Comparison of ENCODE assay signal across 23 cellular contexts in the genomic region with DNA sequence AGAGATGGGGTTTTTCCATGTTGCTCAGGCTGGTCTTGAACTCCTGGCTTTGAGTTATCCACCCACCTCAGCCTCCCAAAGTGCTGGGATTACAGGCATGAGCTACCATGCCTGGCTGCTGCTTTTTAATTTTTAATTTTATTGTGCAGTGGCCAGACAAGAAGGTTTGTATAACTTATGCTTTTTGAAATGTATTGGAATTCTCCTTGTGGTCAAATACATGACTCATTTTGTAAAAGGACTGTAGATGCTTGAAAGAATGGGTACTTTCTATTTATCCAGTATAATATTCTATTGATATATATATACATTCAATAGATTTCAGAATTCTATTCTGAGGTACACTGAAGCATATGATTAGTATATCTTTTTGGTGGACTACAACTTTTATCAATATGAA.
A peak's percentile ranks its signal among the peaks of the same experiment; 100 is the strongest.
DNase-seq lines count a peak whose midpoint lies in the region; ATAC-seq and TF ChIP-seq lines count a peak whose summit lies in the region.
"Had no signal": no experiment of that assay in that cellular context is flagged by ENCODE, and none has a peak within 500 bp of the region (broad histone marks: within the 10 kb centered on the region; RNA-seq: fewer than 3 reads in every experiment).

No MANE protein-coding gene starts in this region.

- H3K4me3 ChIP-seq in GM23248: no peak overlapping the region
- no peak overlapping the region for H3K4me3 ChIP-seq in WERI-Rb-1 (ENCODE audit: low read depth, low read length)
- H3K4me3 ChIP-seq: gastroesophageal sphincter, lower lobe of right lung, Peyer's patch, prostate gland, uterus had no signal

- H3K79me2 ChIP-seq in GM23248 (ENCODE audit: insufficient read depth): no peaks in the 10 kb centered on the region

- no peaks in the 10 kb centered on the region for H4K20me1 ChIP-seq in GM23248 (ENCODE audit: insufficient read depth)

- peaks cover 4% of the 10 kb centered on the region for H3K36me3 Mint-ChIP-seq in T-cell
- H3K36me3 Mint-ChIP-seq: activated naive CD4-positive, alpha-beta T cell treated with anti-CD3 and anti-CD28 coated beads, Interleukin-2, amount 50 U/mL, for 72 hours; brain; stimulated activated effector memory CD8-positive, alpha-beta T cell treated with anti-CD3 and anti-CD28 coated beads, Interleukin-12 subunit alpha, Interleukin-12 subunit beta, amount 100 ng/mL, for 72 hours had no signal

- H3K27ac ChIP-seq in GM23248: no peak overlapping the region
- H3K27ac ChIP-seq in WERI-Rb-1: no peak overlapping the region
- H3K27ac ChIP-seq: gastroesophageal sphincter, lower lobe of right lung, Peyer's patch, prostate gland, uterus had no signal

- no peaks in the 10 kb centered on the region for H3K27me3 Mint-ChIP-seq in T-cell

- no peaks in the 10 kb centered on the region for H3F3A ChIP-seq in GM23248 (ENCODE audit: insufficient read depth)

- H2AFZ ChIP-seq in GM23248: no peak overlapping the region

- DNase-seq in GM23248: peak; percentile 55
- peak; percentile 10 for DNase-seq in amniotic stem cell (lab: John Stamatoyannopoulos, UW)
- peak; percentile 75 for DNase-seq in fibroblast of peridontal ligament (ENCODE audit: extremely low read depth)
- peak; percentile 25 for DNase-seq in stromal cell of bone marrow (ENCODE audit: low read depth)
- DNase-seq in T-cell: no peak
- DNase-seq in WERI-Rb-1: no peak
- DNase-seq: activated CD4-positive, alpha-beta T cell treated with anti-CD3 and anti-CD28 coated beads, Interleukin-2, amount 50 U/mL, for 1 hour; DND-41; lower lobe of right lung; NCI-H1092 treated with DMSO at 0.1 percent for 48 hours; NCI-H2081; NK-92 treated with Interleukin-12 subunit alpha and Interleukin-12 subunit beta, amount 100 ng/mL, for 24 hours; Peyer's patch; stimulated activated CD4-positive, alpha-beta T cell treated with anti-CD3 and anti-CD28 coated beads, Interleukin-1b, Interleukin-23, amount 100 ng/mL, for 48 hours; uterus had no signal

- TF ChIP-seq CTCF in WERI-Rb-1 (IDR thresholded peaks at IDR 0.05; ENCODE audit: low read depth, low read length): no peak

- no peak overlapping the region for H3K9ac ChIP-seq in GM23248

- CTCF ChIA-PET in T-cell (lab: Charles Lee): no interaction called here

- H3K9me3 Mint-ChIP-seq in T-cell: peaks cover 0 to 6% (median 4%) of the 10 kb centered on the region in 3 donors
- H3K9me3 Mint-ChIP-seq: stimulated activated effector memory CD8-positive, alpha-beta T cell treated with anti-CD3 and anti-CD28 coated beads, Interleukin-12 subunit alpha, Interleukin-12 subunit beta, amount 100 ng/mL, for 72 hours had no signal

- POLR2A ChIA-PET in T-cell (lab: Charles Lee): no interaction called here

- H3K27me3 ChIP-seq in GM23248 (replicated peaks; ENCODE audit: insufficient read depth) (no peaks in the 10 kb centered on the region), WERI-Rb-1 (ENCODE audit: insufficient read depth, low read depth, severe bottlenecking) (peaks cover 3% of the 10 kb centered on the region)
- H3K27me3 ChIP-seq: gastroesophageal sphincter, Peyer's patch, uterus had no signal

- in situ Hi-C loops in GM23248 (cut with MboI): no loop called here

- H3K36me3 ChIP-seq in GM23248 (ENCODE audit: low read depth): no peaks in the 10 kb centered on the region
- H3K36me3 ChIP-seq in WERI-Rb-1: no peaks in the 10 kb centered on the region
- H3K36me3 ChIP-seq: gastroesophageal sphincter, lower lobe of right lung, Peyer's patch, prostate gland, uterus had no signal

- no peak overlapping the region for H3K27ac Mint-ChIP-seq in T-cell
- H3K27ac Mint-ChIP-seq: brain; dendritic cell treated with granulocyte-macrophage colony-stimulating factor and Interleukin-4, amounts not matched to agents 40 ng/mL and 50 ng/mL, for 4 days; stimulated activated effector memory CD8-positive, alpha-beta T cell treated with anti-CD3 and anti-CD28 coated beads, Interleukin-12 subunit alpha, Interleukin-12 subunit beta, amount 100 ng/mL, for 72 hours; T-helper 1 cell treated with Interleukin-12 subunit alpha and Interleukin-12 subunit beta and Interleukin-4 antibody, amounts not matched to agents 30 μg/mL and 1 μg/mL, for 36 hours had no signal

- no peak overlapping the region for H3K4me3 Mint-ChIP-seq in T-cell
- H3K4me3 Mint-ChIP-seq: brain; dendritic cell treated with granulocyte-macrophage colony-stimulating factor and Interleukin-4, amounts not matched to agents 40 ng/mL and 50 ng/mL, for 4 days; stimulated activated effector memory CD8-positive, alpha-beta T cell treated with anti-CD3 and anti-CD28 coated beads, Interleukin-12 subunit alpha, Interleukin-12 subunit beta, amount 100 ng/mL, for 72 hours; T-helper 1 cell treated with Interleukin-12 subunit alpha and Interleukin-12 subunit beta and Interleukin-4 antibody, amounts not matched to agents 30 μg/mL and 1 μg/mL, for 36 hours had no signal

- H3K4me2 ChIP-seq in GM23248 (ENCODE audit: unreplicated experiment): no peak overlapping the region

- H3K9me2 ChIP-seq in GM23248 (ENCODE audit: insufficient read depth): no peaks in the 10 kb centered on the region

- ATAC-seq in GM18868 (IDR thresholded peaks at IDR 0.05; ENCODE audit: unreplicated experiment) (no peak), T-cell (replicated peaks in 1 of 4) (no peak)
- ATAC-seq: activated naive CD4-positive, alpha-beta T cell treated with anti-CD3 and anti-CD28 coated beads, Interleukin-2, amount 50 U/mL, for 72 hours; gastroesophageal sphincter; lower lobe of right lung; stimulated activated effector memory CD8-positive, alpha-beta T cell treated with anti-CD3 and anti-CD28 coated beads, Interleukin-12 subunit alpha, Interleukin-12 subunit beta, amount 100 ng/mL, for 72 hours had no signal

- H3K4me1 ChIP-seq in GM23248 (ENCODE audit: insufficient read depth): no peaks in the 10 kb centered on the region
- H3K4me1 ChIP-seq: Peyer's patch, uterus had no signal

- H3K9me3 ChIP-seq in GM23248 (ENCODE audit: low read depth) (no peaks in the 10 kb centered on the region), WERI-Rb-1 (ENCODE audit: severe bottlenecking) (no peaks in the 10 kb centered on the region)
- H3K9me3 ChIP-seq: gastroesophageal sphincter, lower lobe of right lung, Peyer's patch, prostate gland, uterus had no signal

- no peaks in the 10 kb centered on the region for H3K4me1 Mint-ChIP-seq in T-cell
- H3K4me1 Mint-ChIP-seq: brain; stimulated activated effector memory CD8-positive, alpha-beta T cell treated with anti-CD3 and anti-CD28 coated beads, Interleukin-12 subunit alpha, Interleukin-12 subunit beta, amount 100 ng/mL, for 72 hours had no signal

Comparison
In these comparisons a context has a peak if more than half of its experiments do, and no peak if none do; other contexts are left out.
1. DNase-seq: peak in GM23248 (single experiment), amniotic stem cell (single experiment), fibroblast of peridontal ligament (single experiment) and stromal cell of bone marrow (single experiment); none in T-cell (0 of 34) and WERI-Rb-1 (single experiment).